ENCODE assay signal across 12 cellular contexts in genomic region chr2:31694444-31694843, GRCh38.
A peak's percentile ranks its signal among the peaks of the same experiment; 100 is the strongest.
DNase-seq lines count a peak whose midpoint lies in the region; ATAC-seq and TF ChIP-seq lines count a peak whose summit lies in the region.
"Had no signal": no experiment of that assay in that cellular context is flagged by ENCODE, and none has a peak within 500 bp of the region (broad histone marks: within the 10 kb centered on the region; RNA-seq: fewer than 3 reads in every experiment).

No MANE protein-coding gene starts in this region.

- H3K36me3 ChIP-seq in subcutaneous abdominal adipose tissue (ENCODE audit: control insufficient read depth in 5 of 5, insufficient read depth in 5 of 5, low read length in 5 of 5) (no peaks in the 10 kb centered on the region), ovary (no peaks in the 10 kb centered on the region)
- H3K36me3 ChIP-seq: uterus had no signal

- intact Hi-C loops in ovary (cut with DNase I) = no loop called here

- H3K27ac ChIP-seq in subcutaneous abdominal adipose tissue (ENCODE audit: low read depth, low read length) (no peak overlapping the region), ovary (no peak overlapping the region)
- H3K27ac ChIP-seq: uterus had no signal

- H3K9ac ChIP-seq in subcutaneous abdominal adipose tissue (ENCODE audit: low read length in 5 of 5) = no peak overlapping the region

- POLR2A ChIA-PET in naive thymus-derived CD8-positive, alpha-beta T cell (lab: Charles Lee) = no interaction called here

- WGBS in ovary, 3 donors = 51 to 59% (median 58%) methylated on average over 3 of the region's 3 CpGs

- peaks cover 6% of the 10 kb centered on the region for H3K36me3 Mint-ChIP-seq in chondrocyte (ENCODE audit: low read depth)
- peaks cover 2 to 57% (median 41%) of the 10 kb centered on the region in 3 donors for H3K36me3 Mint-ChIP-seq in naive thymus-derived CD8-positive, alpha-beta T cell
- H3K36me3 Mint-ChIP-seq: activated naive CD4-positive, alpha-beta T cell treated with anti-CD3 and anti-CD28 coated beads, Interleukin-2, amount 10 ng/mL, durations not matched to agents 7 days and 5 days had no signal

- TF ChIP-seq POLR2A in ovary (IDR thresholded peaks at IDR 0.05) = no peak

- H3K4me3 ChIP-seq in subcutaneous abdominal adipose tissue (ENCODE audit: low read depth in 1 of 5, low read length in 5 of 5) (peak overlapping the region in 4 of 5 donors; percentile 23 to 52 (median 29)), ovary (no peak overlapping the region)
- H3K4me3 ChIP-seq: uterus had no signal

- DNase-seq in NOMO-1 treated with DMSO at 0.1 percent for 48 hours (lab: John Stamatoyannopoulos, UW; ENCODE audit: unreplicated experiment) (peak; percentile 13), NOMO-1 treated with dmso at 0.1 percent for 144 hours (lab: John Stamatoyannopoulos, UW; ENCODE audit: unreplicated experiment) (no peak), NCI-H526 treated with DMSO at 0.1 percent for 48 hours (lab: John Stamatoyannopoulos, UW) (peak; percentile 6), chondrocyte (ENCODE audit: low spot score) (no peak), ovary (no peak), UCSD-AML1 (lab: John Stamatoyannopoulos, UW; ENCODE audit: unreplicated experiment) (no peak)
- no peak for DNase-seq in naive thymus-derived CD8-positive, alpha-beta T cell
- DNase-seq: activated naive CD4-positive, alpha-beta T cell treated with anti-CD3 and anti-CD28 coated beads, Interleukin-2, amount 10 ng/mL, durations not matched to agents 7 days and 5 days; cortex of kidney; head of caudate nucleus; uterus had no signal

- no peak overlapping the region for H3K27ac Mint-ChIP-seq in chondrocyte (ENCODE audit: unreplicated experiment)
- no peak overlapping the region for H3K27ac Mint-ChIP-seq in naive thymus-derived CD8-positive, alpha-beta T cell
- H3K27ac Mint-ChIP-seq: activated naive CD4-positive, alpha-beta T cell treated with anti-CD3 and anti-CD28 coated beads, Interleukin-2, amount 10 ng/mL, durations not matched to agents 7 days and 5 days had no signal

- TF ChIP-seq CTCF in chondrocyte (IDR thresholded peaks at IDR 0.05) (peak; percentile 37), ovary (IDR thresholded peaks at IDR 0.05) (no peak)

- peaks cover 57% of the 10 kb centered on the region for H3K9me3 Mint-ChIP-seq in chondrocyte (ENCODE audit: low read depth)
- peaks cover 21 to 88% (median 51%) of the 10 kb centered on the region in 9 donors for H3K9me3 Mint-ChIP-seq in naive thymus-derived CD8-positive, alpha-beta T cell

- TF ChIP-seq EP300 in ovary (IDR thresholded peaks at IDR 0.05) = no peak

- H3K4me3 Mint-ChIP-seq in chondrocyte (ENCODE audit: unreplicated experiment) = no peak overlapping the region
- no peak overlapping the region for H3K4me3 Mint-ChIP-seq in naive thymus-derived CD8-positive, alpha-beta T cell
- H3K4me3 Mint-ChIP-seq: activated naive CD4-positive, alpha-beta T cell treated with anti-CD3 and anti-CD28 coated beads, Interleukin-2, amount 10 ng/mL, durations not matched to agents 7 days and 5 days had no signal

- H3K27me3 ChIP-seq in subcutaneous abdominal adipose tissue (ENCODE audit: control insufficient read depth in 5 of 5, insufficient read depth in 4 of 5, low read length in 5 of 5) (no peaks in the 10 kb centered on the region), ovary (no peaks in the 10 kb centered on the region)
- H3K27me3 ChIP-seq: uterus had no signal

- H3K27me3 Mint-ChIP-seq in chondrocyte (ENCODE audit: low read depth) = no peaks in the 10 kb centered on the region
- H3K27me3 Mint-ChIP-seq in naive thymus-derived CD8-positive, alpha-beta T cell = peaks cover 0 to 10% (median 1%) of the 10 kb centered on the region in 5 donors
- H3K27me3 Mint-ChIP-seq: activated naive CD4-positive, alpha-beta T cell treated with anti-CD3 and anti-CD28 coated beads, Interleukin-2, amount 10 ng/mL, durations not matched to agents 7 days and 5 days had no signal

- H3K9me3 ChIP-seq in subcutaneous abdominal adipose tissue (ENCODE audit: control insufficient read depth in 5 of 5, low read length in 5 of 5) (peaks cover 29 to 68% (median 61%) of the 10 kb centered on the region in 5 donors), ovary (peaks cover 0 to 12% of the 10 kb centered on the region in 2 donors)

- no peak for ATAC-seq in naive thymus-derived CD8-positive, alpha-beta T cell

- H3K4me1 ChIP-seq in subcutaneous abdominal adipose tissue (ENCODE audit: control insufficient read depth in 5 of 5, insufficient read depth in 5 of 5, low read length in 5 of 5) (no peaks in the 10 kb centered on the region), ovary (ENCODE audit: insufficient read depth) (no peaks in the 10 kb centered on the region)
- H3K4me1 ChIP-seq: uterus had no signal

- H3K4me1 Mint-ChIP-seq in chondrocyte (ENCODE audit: low read depth) = no peaks in the 10 kb centered on the region
- H3K4me1 Mint-ChIP-seq in naive thymus-derived CD8-positive, alpha-beta T cell = no peaks in the 10 kb centered on the region
- H3K4me1 Mint-ChIP-seq: activated naive CD4-positive, alpha-beta T cell treated with anti-CD3 and anti-CD28 coated beads, Interleukin-2, amount 10 ng/mL, durations not matched to agents 7 days and 5 days had no signal

Comparison
In these comparisons a context has a peak if more than half of its experiments do, and no peak if none do; other contexts are left out.
1. DNase-seq: peak in NOMO-1 treated with DMSO at 0.1 percent for 48 hours (single experiment) and NCI-H526 treated with DMSO at 0.1 percent for 48 hours (single experiment); none in NOMO-1 treated with dmso at 0.1 percent for 144 hours (single experiment), chondrocyte (single experiment), ovary (0 of 5), naive thymus-derived CD8-positive, alpha-beta T cell (0 of 10) and UCSD-AML1 (single experiment).